In genomic region chr19:45902651-45903625, GRCh38 we compare ENCODE assay signal across 1 cellular context.
TF ChIP-seq lines count a peak whose summit lies in the region.

No MANE protein-coding gene starts in this region.

TF ChIP-seq in neural cell, 6 proteins besides CTCF, POLR2A, EP300 and RAD21 (continued from another document):
- peak; percentile 54 for TF ChIP-seq REST (IDR thresholded peaks at IDR 0.05; ENCODE audit: borderline replicate concordance)
- peak; percentile 93 for TF ChIP-seq POLR2AphosphoS5 (IDR thresholded peaks at IDR 0.05)
